8 cellular contexts compared by ENCODE assay signal in the genomic region with DNA sequence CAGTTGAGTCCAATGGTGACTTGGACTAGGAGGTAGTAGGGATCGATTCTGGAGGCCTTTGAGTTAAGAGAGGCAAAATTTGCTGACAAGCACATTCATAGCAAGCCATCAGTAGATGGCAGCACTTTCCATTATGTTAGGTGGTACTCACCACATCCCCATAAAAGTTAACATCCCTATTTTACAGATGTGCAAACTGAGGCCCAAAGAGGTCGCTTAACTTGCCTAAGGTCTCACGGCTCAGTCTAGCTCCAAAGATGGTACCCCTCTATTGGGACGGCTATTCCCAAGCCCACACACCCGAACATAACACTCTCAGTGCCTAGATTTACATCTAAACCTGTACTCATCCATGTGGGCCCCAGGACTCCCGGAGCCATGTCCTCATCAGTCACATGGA. TPM values are rescaled to one million over a fixed set of nuclear protein-coding genes. Genes with fewer than 3 reads are reported as not detected.
DNase-seq lines count a peak whose midpoint lies in the region; ATAC-seq, FAIRE-seq and TF ChIP-seq lines count a peak whose summit lies in the region.

No MANE protein-coding gene starts in this region.

- BruUV-seq in Caco-2 (replicated peaks; lab: Mats Ljungman, UMichigan): no TSS peak
- BruUV-seq in HepG2 (replicated peaks; lab: Mats Ljungman, UMichigan): no TSS peak

- no peak overlapping the region for H3K4me3 Mint-ChIP-seq in Caco-2 (ENCODE audit: unreplicated experiment)

- intact Hi-C loops in Caco-2 (cut with micrococcal nuclease; ENCODE audit: unreplicated experiment): no loop called here
- intact Hi-C loops in HepG2 (cut with micrococcal nuclease; ENCODE audit: unreplicated experiment): no loop called here

- H3K27ac ChIP-seq in WERI-Rb-1 (no peak overlapping the region), HepG2 (ENCODE audit: extremely low read length, insufficient read depth, low read length) (no peak overlapping the region)

- POLR2A ChIA-PET in Caco-2 (lab: Charles Lee): no interaction called here
- POLR2A ChIA-PET in HepG2 (lab: Yijun Ruan, JAX): no interaction called here

- H3K27ac Mint-ChIP-seq in Caco-2 (ENCODE audit: unreplicated experiment): no peak overlapping the region

- no peaks in the 10 kb centered on the region for H3K36me3 ChIP-seq in Caco-2 (ENCODE audit: control insufficient read depth, insufficient read depth, low read length)
- H3K36me3 ChIP-seq in WERI-Rb-1: no peaks in the 10 kb centered on the region
- no peaks in the 10 kb centered on the region for H3K36me3 ChIP-seq in HepG2 (replicated peaks in 1 of 2; ENCODE audit: control insufficient read depth in 1 of 2, insufficient read depth in 2 of 2, low read length in 2 of 2)

- TF ChIP-seq POLR2A in HepG2 (IDR thresholded peaks at IDR 0.05; ENCODE audit: insufficient read depth in 1 of 2, low read depth in 2 of 2, low read length in 2 of 2): no peak

- H4K20me1 ChIP-seq in HepG2 (ENCODE audit: insufficient read depth, low read length): no peaks in the 10 kb centered on the region

- in situ Hi-C loops in HepG2 (cut with HindIII; ENCODE audit: extremely low pct_ligation_motif_present, low pct_unique_long_range_greater_than_20kb): no loop called here

- H3K4me1 ChIP-seq in Caco-2 (peaks cover 27% of the 10 kb centered on the region), HepG2 (ENCODE audit: insufficient read depth, low read length) (peaks cover 79% of the 10 kb centered on the region)

- no peaks in the 10 kb centered on the region for H3K27me3 Mint-ChIP-seq in Caco-2 (ENCODE audit: insufficient read depth, unreplicated experiment)

- H2AFZ ChIP-seq in HepG2 (ENCODE audit: low read length): no peak overlapping the region

- no peaks in the 10 kb centered on the region for H3K9me3 Mint-ChIP-seq in Caco-2 (ENCODE audit: unreplicated experiment)

- ATAC-seq in HepG2: no peak
- ATAC-seq in HG02798 (IDR thresholded peaks at IDR 0.05; ENCODE audit: poor library complexity, unreplicated experiment): no peak
- no peak for ATAC-seq in HG03457 (IDR thresholded peaks at IDR 0.05; ENCODE audit: unreplicated experiment)
- no peak for ATAC-seq in HG03175 (IDR thresholded peaks at IDR 0.05; ENCODE audit: unreplicated experiment)
- ATAC-seq in GM21423 (IDR thresholded peaks at IDR 0.05; ENCODE audit: unreplicated experiment): no peak

- H3K36me3 Mint-ChIP-seq in Caco-2 (ENCODE audit: insufficient read depth, unreplicated experiment): peaks cover 22% of the 10 kb centered on the region

- no peaks in the 10 kb centered on the region for H3K27me3 ChIP-seq in Caco-2 (replicated peaks; ENCODE audit: control insufficient read depth, insufficient read depth, low read length)
- H3K27me3 ChIP-seq in WERI-Rb-1 (ENCODE audit: insufficient read depth, low read depth, severe bottlenecking): no peaks in the 10 kb centered on the region
- H3K27me3 ChIP-seq in HepG2 (ENCODE audit: control insufficient read depth in 1 of 2, insufficient read depth in 2 of 2, low read length in 2 of 2): peaks cover 0 to 4% of the 10 kb centered on the region in 2 experiments; a peak in 3 of 5 replicates

- TF ChIP-seq EP300 in HepG2 (IDR thresholded peaks at IDR 0.05; ENCODE audit: low read depth in 2 of 2, low read length in 2 of 2) (no peak), HepG2 (CRISPR knock-in tag; IDR thresholded peaks at IDR 0.05; ENCODE audit: borderline replicate concordance) (no peak)

- H3K9ac ChIP-seq in HepG2 (ENCODE audit: insufficient read depth, low read depth, low read length): no peak overlapping the region

- CTCF ChIA-PET in Caco-2 (lab: Charles Lee) (interaction anchor here (0.5 kb wide), 1 partner anchor 134 kb away, joined by 3 read pairs; no protein-coding TSS in a partner anchor), HepG2 (lab: Yijun Ruan, JAX; ENCODE audit: low intra/inter-chr PET ratio, low total read pairs) (interaction anchor here (3.1 kb wide), 1 partner anchor 32 kb away, joined by 9 read pairs; no protein-coding TSS in a partner anchor)

- peak in 1 of 2 experiments; percentile 52 for DNase-seq in Caco-2
- DNase-seq in HCEC 1CT: peak; percentile 42
- no peak for DNase-seq in WERI-Rb-1
- DNase-seq in HepG2 (ENCODE audit: low spot score): peak; percentile 63

- no peak overlapping the region for H3K4me3 ChIP-seq in Caco-2 (ENCODE audit: low read depth, low read length)
- no peak overlapping the region for H3K4me3 ChIP-seq in WERI-Rb-1 (ENCODE audit: low read depth, low read length)
- no peak overlapping the region for H3K4me3 ChIP-seq in HepG2 (replicated peaks in 1 of 3; ENCODE audit: insufficient read depth in 1 of 3, low read depth in 2 of 3, low read length in 3 of 3)

- H3K4me2 ChIP-seq in HepG2 (ENCODE audit: low read depth, low read length): no peak overlapping the region

- FAIRE-seq in HepG2 (lab: Jason Lieb, UNC): peak; percentile 56

- 33% methylated on average over 6 of the region's 6 CpGs for WGBS in HepG2 (ENCODE audit: low lambda C conversion rate)

- peaks cover 38% of the 10 kb centered on the region for H3K4me1 Mint-ChIP-seq in Caco-2 (ENCODE audit: low read depth, unreplicated experiment)

- peak; percentile 62 for TF ChIP-seq RAD21 in HepG2 (CRISPR knock-in tag; IDR thresholded peaks at IDR 0.05)

- no peaks in the 10 kb centered on the region for H3K9me3 ChIP-seq in Caco-2
- no peaks in the 10 kb centered on the region for H3K9me3 ChIP-seq in WERI-Rb-1 (ENCODE audit: severe bottlenecking)
- no peaks in the 10 kb centered on the region for H3K9me3 ChIP-seq in HepG2 (ENCODE audit: low read length)

- no peaks in the 10 kb centered on the region for H3K79me2 ChIP-seq in HepG2 (ENCODE audit: insufficient read depth, low read length)

- TF ChIP-seq CTCF in Caco-2 (IDR thresholded peaks at IDR 0.05; ENCODE audit: insufficient read depth in 1 of 2, low read depth in 1 of 2, low read length in 1 of 2, severe bottlenecking in 1 of 2, unreplicated experiment in 1 of 2) (peak; percentile 35 to 42), WERI-Rb-1 (IDR thresholded peaks at IDR 0.05; ENCODE audit: low read depth, low read length) (peak; percentile 22; the same call in 1 of the 2 replicates), HepG2 (CRISPR knock-in tag; IDR thresholded peaks at IDR 0.05) (peak; percentile 64)

RNA-seq across cellular contexts. Expression of a gene that starts 21.5 kb away (rescaled TPM):
- total RNA-seq in Caco-2 (2022) (6.4 TPM in 2 replicates), HepG2 (2016; rRNA removed; fragmentation: Illumina TruSeq; extraction: Trizol) (0.21 and 6.0 TPM in 2 replicates)
- 0.79 and 0.91 TPM in 2 replicates for total RNA-seq in HepG2 (2016; cell fraction: cytosol; rRNA removed; fragmentation: Illumina TruSeq; extraction: Trizol; ENCODE audit: low read depth)
- total RNA-seq in HepG2 (2016; cell fraction: insoluble cytoplasmic fraction; rRNA removed; fragmentation: Illumina TruSeq; extraction: Trizol): 0.37 and 5.7 TPM in 2 replicates
- 0.93 and 1.2 TPM in 2 replicates for total RNA-seq in HepG2 (2016; cell fraction: membrane; rRNA removed; fragmentation: Illumina TruSeq; extraction: Trizol)
- total RNA-seq in HepG2 (2016; cell fraction: nucleus; rRNA removed; fragmentation: Illumina TruSeq; extraction: Trizol): 17.8 and 18.2 TPM in 2 replicates
- polyA plus RNA-seq in HepG2 (2011; rRNA removed): 2.8 TPM in 2 replicates
- polyA plus RNA-seq in HepG2 (2011; cell fraction: cytosol; rRNA removed): 0.67 and 0.69 TPM in 2 replicates
- polyA plus RNA-seq in HepG2 (2011; cell fraction: nucleus; rRNA removed): 23.1 and 35.9 TPM in 2 replicates
- 0.51 and 1.1 TPM in 2 replicates for polyA plus RNA-seq in HepG2 (2012)
- not detected in 2 replicates for polyA plus RNA-seq in HepG2 (2016; cell fraction: cytosol; fragmentation: Illumina TruSeq; extraction: Trizol; ENCODE audit: low read depth)
- polyA plus RNA-seq in HepG2 (2016; cell fraction: insoluble cytoplasmic fraction; fragmentation: Illumina TruSeq; extraction: Trizol; ENCODE audit: low read depth): 0.35 and 0.74 TPM in 2 replicates
- polyA plus RNA-seq in HepG2 (2016; cell fraction: membrane; fragmentation: Illumina TruSeq; extraction: Trizol; ENCODE audit: low read depth): 0.17 and 0.41 TPM in 2 replicates
- 17.9 and 36.0 TPM in 2 replicates for polyA plus RNA-seq in HepG2 (2016; cell fraction: nucleus; fragmentation: Illumina TruSeq; extraction: Trizol; ENCODE audit: insufficient read depth, low read depth)
- polyA minus RNA-seq in HepG2 (2011; rRNA and poly(A)+ RNA removed; ENCODE audit: low replicate concordance): 16.2 and 24.3 TPM in 2 replicates
- polyA minus RNA-seq in HepG2 (2011; cell fraction: cytosol; rRNA and poly(A)+ RNA removed): 1.5 and 2.2 TPM in 2 replicates
- polyA minus RNA-seq in HepG2 (2011; cell fraction: nucleus; rRNA and poly(A)+ RNA removed): 32.3 and 48.2 TPM in 2 replicates

RNA-seq across cellular contexts. Expression of a gene that starts 22.6 kb away (rescaled TPM):
- 43.5 and 51.0 TPM in 2 replicates for total RNA-seq in Caco-2 (2022)
- total RNA-seq in HepG2 (2016; rRNA removed; fragmentation: Illumina TruSeq; extraction: Trizol): 39.3 and 40.0 TPM in 2 replicates
- total RNA-seq in HepG2 (2016; cell fraction: cytosol; rRNA removed; fragmentation: Illumina TruSeq; extraction: Trizol; ENCODE audit: low read depth): 45.6 and 63.1 TPM in 2 replicates
- total RNA-seq in HepG2 (2016; cell fraction: insoluble cytoplasmic fraction; rRNA removed; fragmentation: Illumina TruSeq; extraction: Trizol): 33.8 and 46.8 TPM in 2 replicates
- 47.2 and 50.6 TPM in 2 replicates for total RNA-seq in HepG2 (2016; cell fraction: membrane; rRNA removed; fragmentation: Illumina TruSeq; extraction: Trizol)
- total RNA-seq in HepG2 (2016; cell fraction: nucleus; rRNA removed; fragmentation: Illumina TruSeq; extraction: Trizol): 15.5 and 16.4 TPM in 2 replicates
- 66.4 and 76.6 TPM in 2 replicates for polyA plus RNA-seq in HepG2 (2011; rRNA removed)
- 48.2 and 78.5 TPM in 2 replicates for polyA plus RNA-seq in HepG2 (2011; cell fraction: cytosol; rRNA removed)
- 84.4 and 86.6 TPM in 2 replicates for polyA plus RNA-seq in HepG2 (2011; cell fraction: nucleus; rRNA removed)
- 38.8 and 40.5 TPM in 2 replicates for polyA plus RNA-seq in HepG2 (2012)
- 57.8 and 73.2 TPM in 2 replicates for polyA plus RNA-seq in HepG2 (2016; cell fraction: cytosol; fragmentation: Illumina TruSeq; extraction: Trizol; ENCODE audit: low read depth)
- 53.9 and 54.0 TPM in 2 replicates for polyA plus RNA-seq in HepG2 (2016; cell fraction: insoluble cytoplasmic fraction; fragmentation: Illumina TruSeq; extraction: Trizol; ENCODE audit: low read depth)
- polyA plus RNA-seq in HepG2 (2016; cell fraction: membrane; fragmentation: Illumina TruSeq; extraction: Trizol; ENCODE audit: low read depth): 53.9 and 61.0 TPM in 2 replicates
- 40.4 and 44.1 TPM in 2 replicates for polyA plus RNA-seq in HepG2 (2016; cell fraction: nucleus; fragmentation: Illumina TruSeq; extraction: Trizol; ENCODE audit: insufficient read depth, low read depth)
- 68.2 and 77.1 TPM in 2 replicates for polyA minus RNA-seq in HepG2 (2011; rRNA and poly(A)+ RNA removed; ENCODE audit: low replicate concordance)
- 28.0 and 42.8 TPM in 2 replicates for polyA minus RNA-seq in HepG2 (2011; cell fraction: cytosol; rRNA and poly(A)+ RNA removed)
- polyA minus RNA-seq in HepG2 (2011; cell fraction: nucleus; rRNA and poly(A)+ RNA removed): 23.7 and 24.2 TPM in 2 replicates

RNA-seq across cellular contexts. Expression of a gene that starts 39.9 kb away (rescaled TPM):
- total RNA-seq in Caco-2 (2022) (27.7 and 31.1 TPM in 2 replicates), HepG2 (2016; rRNA removed; fragmentation: Illumina TruSeq; extraction: Trizol) (20.8 and 23.3 TPM in 2 replicates)
- total RNA-seq in HepG2 (2016; cell fraction: cytosol; rRNA removed; fragmentation: Illumina TruSeq; extraction: Trizol; ENCODE audit: low read depth): 2.6 TPM in 2 replicates
- total RNA-seq in HepG2 (2016; cell fraction: insoluble cytoplasmic fraction; rRNA removed; fragmentation: Illumina TruSeq; extraction: Trizol): 19.8 and 20.1 TPM in 2 replicates
- total RNA-seq in HepG2 (2016; cell fraction: membrane; rRNA removed; fragmentation: Illumina TruSeq; extraction: Trizol): 7.7 and 8.2 TPM in 2 replicates
- 9.2 and 11.6 TPM in 2 replicates for total RNA-seq in HepG2 (2016; cell fraction: nucleus; rRNA removed; fragmentation: Illumina TruSeq; extraction: Trizol)
- 3.5 and 4.3 TPM in 2 replicates for polyA plus RNA-seq in HepG2 (2011; rRNA removed)
- 2.5 and 3.4 TPM in 2 replicates for polyA plus RNA-seq in HepG2 (2011; cell fraction: cytosol; rRNA removed)
- 2.3 and 2.6 TPM in 2 replicates for polyA plus RNA-seq in HepG2 (2011; cell fraction: nucleus; rRNA removed)
- 3.3 and 3.7 TPM in 2 replicates for polyA plus RNA-seq in HepG2 (2012)
- polyA plus RNA-seq in HepG2 (2016; cell fraction: cytosol; fragmentation: Illumina TruSeq; extraction: Trizol; ENCODE audit: low read depth): 1.6 and 1.7 TPM in 2 replicates
- 21.9 and 22.7 TPM in 2 replicates for polyA plus RNA-seq in HepG2 (2016; cell fraction: insoluble cytoplasmic fraction; fragmentation: Illumina TruSeq; extraction: Trizol; ENCODE audit: low read depth)
- polyA plus RNA-seq in HepG2 (2016; cell fraction: membrane; fragmentation: Illumina TruSeq; extraction: Trizol; ENCODE audit: low read depth): 5.1 and 5.5 TPM in 2 replicates
- polyA plus RNA-seq in HepG2 (2016; cell fraction: nucleus; fragmentation: Illumina TruSeq; extraction: Trizol; ENCODE audit: insufficient read depth, low read depth): 16.0 and 16.6 TPM in 2 replicates
- polyA minus RNA-seq in HepG2 (2011; rRNA and poly(A)+ RNA removed; ENCODE audit: low replicate concordance): 4.8 and 9.0 TPM in 2 replicates
- polyA minus RNA-seq in HepG2 (2011; cell fraction: cytosol; rRNA and poly(A)+ RNA removed): 4.7 and 6.7 TPM in 2 replicates
- 1.7 and 1.9 TPM in 2 replicates for polyA minus RNA-seq in HepG2 (2011; cell fraction: nucleus; rRNA and poly(A)+ RNA removed)

RNA-seq across cellular contexts. Expression of a gene that starts 41.4 kb away (rescaled TPM):
- total RNA-seq in Caco-2 (2022) (65.8 and 68.6 TPM in 2 replicates), HepG2 (2016; rRNA removed; fragmentation: Illumina TruSeq; extraction: Trizol) (1.3 and 1.6 TPM in 2 replicates)
- 1.1 TPM in 2 replicates for total RNA-seq in HepG2 (2016; cell fraction: cytosol; rRNA removed; fragmentation: Illumina TruSeq; extraction: Trizol; ENCODE audit: low read depth)
- 1.5 and 1.9 TPM in 2 replicates for total RNA-seq in HepG2 (2016; cell fraction: insoluble cytoplasmic fraction; rRNA removed; fragmentation: Illumina TruSeq; extraction: Trizol)
- 2.2 and 2.4 TPM in 2 replicates for total RNA-seq in HepG2 (2016; cell fraction: membrane; rRNA removed; fragmentation: Illumina TruSeq; extraction: Trizol)
- 3.1 and 3.3 TPM in 2 replicates for total RNA-seq in HepG2 (2016; cell fraction: nucleus; rRNA removed; fragmentation: Illumina TruSeq; extraction: Trizol)
- 6.6 and 8.8 TPM in 2 replicates for polyA plus RNA-seq in HepG2 (2011; rRNA removed)
- polyA plus RNA-seq in HepG2 (2011; cell fraction: cytosol; rRNA removed): 3.8 and 5.5 TPM in 2 replicates
- polyA plus RNA-seq in HepG2 (2011; cell fraction: nucleus; rRNA removed): 38.9 and 47.2 TPM in 2 replicates
- polyA plus RNA-seq in HepG2 (2012): 18.0 and 19.6 TPM in 2 replicates
- 0.78 and 1.1 TPM in 2 replicates for polyA plus RNA-seq in HepG2 (2016; cell fraction: cytosol; fragmentation: Illumina TruSeq; extraction: Trizol; ENCODE audit: low read depth)
- 3.8 and 3.9 TPM in 2 replicates for polyA plus RNA-seq in HepG2 (2016; cell fraction: insoluble cytoplasmic fraction; fragmentation: Illumina TruSeq; extraction: Trizol; ENCODE audit: low read depth)
- polyA plus RNA-seq in HepG2 (2016; cell fraction: membrane; fragmentation: Illumina TruSeq; extraction: Trizol; ENCODE audit: low read depth): 1.6 and 1.9 TPM in 2 replicates
- 8.3 and 10.5 TPM in 2 replicates for polyA plus RNA-seq in HepG2 (2016; cell fraction: nucleus; fragmentation: Illumina TruSeq; extraction: Trizol; ENCODE audit: insufficient read depth, low read depth)
- 6.9 and 17.3 TPM in 2 replicates for polyA minus RNA-seq in HepG2 (2011; rRNA and poly(A)+ RNA removed; ENCODE audit: low replicate concordance)
- 13.4 and 14.9 TPM in 2 replicates for polyA minus RNA-seq in HepG2 (2011; cell fraction: cytosol; rRNA and poly(A)+ RNA removed)
- 8.0 and 9.2 TPM in 2 replicates for polyA minus RNA-seq in HepG2 (2011; cell fraction: nucleus; rRNA and poly(A)+ RNA removed)

RNA-seq across cellular contexts. Expression of a gene that starts 50.6 kb away (rescaled TPM):
- total RNA-seq in Caco-2 (2022): 13.8 and 18.1 TPM in 2 replicates
- 2.1 and 2.9 TPM in 2 replicates for total RNA-seq in HepG2 (2016; rRNA removed; fragmentation: Illumina TruSeq; extraction: Trizol)
- total RNA-seq in HepG2 (2016; cell fraction: cytosol; rRNA removed; fragmentation: Illumina TruSeq; extraction: Trizol; ENCODE audit: low read depth): 5.1 and 6.2 TPM in 2 replicates
- total RNA-seq in HepG2 (2016; cell fraction: insoluble cytoplasmic fraction; rRNA removed; fragmentation: Illumina TruSeq; extraction: Trizol): 2.0 and 3.5 TPM in 2 replicates
- 6.2 and 8.3 TPM in 2 replicates for total RNA-seq in HepG2 (2016; cell fraction: membrane; rRNA removed; fragmentation: Illumina TruSeq; extraction: Trizol)
- total RNA-seq in HepG2 (2016; cell fraction: nucleus; rRNA removed; fragmentation: Illumina TruSeq; extraction: Trizol): 2.3 and 2.8 TPM in 2 replicates
- 17.1 and 18.0 TPM in 2 replicates for polyA plus RNA-seq in HepG2 (2011; rRNA removed)
- polyA plus RNA-seq in HepG2 (2011; cell fraction: cytosol; rRNA removed): 13.2 and 17.0 TPM in 2 replicates
- polyA plus RNA-seq in HepG2 (2011; cell fraction: nucleus; rRNA removed): 12.6 and 14.7 TPM in 2 replicates
- polyA plus RNA-seq in HepG2 (2012): 11.2 and 15.2 TPM in 2 replicates
- polyA plus RNA-seq in HepG2 (2016; cell fraction: cytosol; fragmentation: Illumina TruSeq; extraction: Trizol; ENCODE audit: low read depth): 8.6 and 9.5 TPM in 2 replicates
- 3.9 and 4.7 TPM in 2 replicates for polyA plus RNA-seq in HepG2 (2016; cell fraction: insoluble cytoplasmic fraction; fragmentation: Illumina TruSeq; extraction: Trizol; ENCODE audit: low read depth)
- polyA plus RNA-seq in HepG2 (2016; cell fraction: membrane; fragmentation: Illumina TruSeq; extraction: Trizol; ENCODE audit: low read depth): 9.5 and 9.7 TPM in 2 replicates
- 11.0 and 11.5 TPM in 2 replicates for polyA plus RNA-seq in HepG2 (2016; cell fraction: nucleus; fragmentation: Illumina TruSeq; extraction: Trizol; ENCODE audit: insufficient read depth, low read depth)
- 6.0 and 30.0 TPM in 2 replicates for polyA minus RNA-seq in HepG2 (2011; rRNA and poly(A)+ RNA removed; ENCODE audit: low replicate concordance)
- polyA minus RNA-seq in HepG2 (2011; cell fraction: cytosol; rRNA and poly(A)+ RNA removed): 7.6 and 8.3 TPM in 2 replicates
- polyA minus RNA-seq in HepG2 (2011; cell fraction: nucleus; rRNA and poly(A)+ RNA removed): 7.1 and 7.6 TPM in 2 replicates
